1 cellular context compared by ENCODE assay signal in genomic region chr2:68119504-68119903, GRCh38.
TF ChIP-seq lines count a peak whose summit lies in the region.

No MANE protein-coding gene starts in this region.

TF ChIP-seq in GM23338, 12 proteins besides CTCF, POLR2A, EP300 and RAD21 (continued from another document):
- no peak for TF ChIP-seq REST (IDR thresholded peaks at IDR 0.05; ENCODE audit: unreplicated experiment)
- no peak for TF ChIP-seq ZNF114 (CRISPR knock-in tag; IDR thresholded peaks at IDR 0.05)
- TF ChIP-seq ETS1 (IDR thresholded peaks at IDR 0.05) = no peak
- TF ChIP-seq EZH2phosphoT487 (IDR thresholded peaks at IDR 0.05; ENCODE audit: unreplicated experiment) = no peak
- no peak for TF ChIP-seq NANOG (IDR thresholded peaks at IDR 0.05; ENCODE audit: borderline replicate concordance)
- no peak for TF ChIP-seq ZNF331 (CRISPR knock-in tag; IDR thresholded peaks at IDR 0.05; ENCODE audit: low read depth)
TF ChIP-seq in GM23338: peak in this region for 0.
